ENCODE assay signal across 11 cellular contexts in genomic region chr9:123562844-123563346, GRCh38.
A peak's percentile ranks its signal among the peaks of the same experiment; 100 is the strongest.
DNase-seq lines count a peak whose midpoint lies in the region; ATAC-seq and TF ChIP-seq lines count a peak whose summit lies in the region.
"Had no signal": no experiment of that assay in that cellular context is flagged by ENCODE, and none has a peak within 500 bp of the region (broad histone marks: within the 10 kb centered on the region; RNA-seq: fewer than 3 reads in every experiment).

No MANE protein-coding gene starts in this region.

- H3K36me3 ChIP-seq in DND-41 (ENCODE audit: insufficient read depth, low read length), result no peaks in the 10 kb centered on the region
- H3K36me3 ChIP-seq: uterus had no signal

- peaks cover 21% of the 10 kb centered on the region for H3K36me3 Mint-ChIP-seq in HFFc6 (ENCODE audit: low read depth)
- H3K36me3 Mint-ChIP-seq in activated CD8-positive, alpha-beta T cell treated with anti-CD3 and anti-CD28 coated beads for 36 hours (ENCODE audit: low read depth), result peaks cover 13% of the 10 kb centered on the region
- H3K36me3 Mint-ChIP-seq in memory B cell, result peaks cover 21% of the 10 kb centered on the region

- no peak overlapping the region for H3K27ac ChIP-seq in DND-41 (ENCODE audit: low read length)
- H3K27ac ChIP-seq in coronary artery, result no peak overlapping the region
- H3K27ac ChIP-seq: uterus had no signal

- no peaks in the 10 kb centered on the region for H3K9me3 Mint-ChIP-seq in HFFc6
- H3K9me3 Mint-ChIP-seq in activated CD8-positive, alpha-beta T cell treated with anti-CD3 and anti-CD28 coated beads for 36 hours, result no peaks in the 10 kb centered on the region
- H3K9me3 Mint-ChIP-seq in memory B cell, result no peaks in the 10 kb centered on the region
- H3K9me3 Mint-ChIP-seq: activated naive CD4-positive, alpha-beta T cell treated with anti-CD3 and anti-CD28 coated beads, Interleukin-2, amount 50 U/mL, for 24 hours had no signal

- TF ChIP-seq POLR2A in GM18505 (IDR thresholded peaks at IDR 0.05; ENCODE audit: borderline replicate concordance, extremely low read depth, insufficient read depth, insufficient read length), result no peak

- peaks cover 3% of the 10 kb centered on the region; the same call in 1 of the 2 replicates for H3K27me3 Mint-ChIP-seq in HFFc6 (ENCODE audit: insufficient read depth)
- H3K27me3 Mint-ChIP-seq in activated CD8-positive, alpha-beta T cell treated with anti-CD3 and anti-CD28 coated beads for 36 hours, result no peaks in the 10 kb centered on the region
- no peaks in the 10 kb centered on the region for H3K27me3 Mint-ChIP-seq in memory B cell
- H3K27me3 Mint-ChIP-seq: activated naive CD4-positive, alpha-beta T cell treated with anti-CD3 and anti-CD28 coated beads, Interleukin-2, amount 50 U/mL, for 24 hours had no signal

- H3K9me3 ChIP-seq in DND-41 (ENCODE audit: insufficient read depth, low read length, severe bottlenecking), result no peaks in the 10 kb centered on the region
- H3K9me3 ChIP-seq: uterus had no signal

- H3K4me1 ChIP-seq in DND-41 (ENCODE audit: insufficient read depth, low read length), result no peaks in the 10 kb centered on the region
- H3K4me1 ChIP-seq: uterus had no signal

- intact Hi-C loops in activated CD8-positive, alpha-beta T cell treated with anti-CD3 and anti-CD28 coated beads for 36 hours (cut with micrococcal nuclease), result no loop called here

- H3K4me3 ChIP-seq in DND-41 (ENCODE audit: low read depth in 1 of 2, low read length in 2 of 2) (no peak overlapping the region), coronary artery (no peak overlapping the region)
- H3K4me3 ChIP-seq: uterus had no signal

- POLR2A ChIA-PET in activated CD8-positive, alpha-beta T cell treated with anti-CD3 and anti-CD28 coated beads for 36 hours (lab: Charles Lee), result no interaction called here

- TF ChIP-seq CTCF in DND-41 (IDR thresholded peaks at IDR 0.05; ENCODE audit: borderline replicate concordance, extremely low read depth, low read length, poor library complexity, severe bottlenecking) (no peak), HFFc6 (IDR thresholded peaks at IDR 0.05) (no peak), coronary artery (IDR thresholded peaks at IDR 0.05) (no peak)
- TF ChIP-seq CTCF in activated CD8-positive, alpha-beta T cell treated with anti-CD3 and anti-CD28 coated beads for 36 hours (IDR thresholded peaks at IDR 0.05), result no peak

- DNase-seq in DND-41 (no peak), HFFc6 (peak; percentile 92), memory B cell (ENCODE audit: low spot score in 2 of 2) (no peak), NCI-H2171 (lab: John Stamatoyannopoulos, UW) (no peak), coronary artery (ENCODE audit: low spot score) (no peak), NCI-H69 (lab: John Stamatoyannopoulos, UW) (no peak)
- peak; percentile 33 for DNase-seq in activated CD8-positive, alpha-beta T cell treated with anti-CD3 and anti-CD28 coated beads for 36 hours
- DNase-seq: NCI-H1092 treated with DMSO at 0.1 percent for 48 hours had no signal

- no peaks in the 10 kb centered on the region for H3K27me3 ChIP-seq in DND-41 (ENCODE audit: insufficient read depth, low read length, poor library complexity)
- H3K27me3 ChIP-seq: uterus had no signal

- no peaks in the 10 kb centered on the region for H3K79me2 ChIP-seq in DND-41 (ENCODE audit: insufficient read depth, low read length)

- no peak overlapping the region for H2AFZ ChIP-seq in DND-41 (ENCODE audit: low read depth, low read length)

- CTCF ChIA-PET in activated CD8-positive, alpha-beta T cell treated with anti-CD3 and anti-CD28 coated beads for 36 hours (lab: Charles Lee), result interaction anchor here (1.0 to 1.3 kb wide), 2 partner anchors 14 to 19 kb away, joined by 3 to 5 read pairs; no protein-coding TSS in a partner anchor

- H3K4me1 Mint-ChIP-seq in HFFc6 (ENCODE audit: low read depth) (peaks cover 22% of the 10 kb centered on the region), memory B cell (peaks cover 10% of the 10 kb centered on the region)
- H3K4me1 Mint-ChIP-seq in activated CD8-positive, alpha-beta T cell treated with anti-CD3 and anti-CD28 coated beads for 36 hours (ENCODE audit: low read depth), result peaks cover 17% of the 10 kb centered on the region

- no peak overlapping the region for H3K4me2 ChIP-seq in DND-41 (ENCODE audit: insufficient read depth, low read length)

- 0 out of 2 replicates have a peak overlapping the region, but pooled peaks have one; percentile 1 for H3K4me3 Mint-ChIP-seq in HFFc6
- no peak overlapping the region for H3K4me3 Mint-ChIP-seq in activated CD8-positive, alpha-beta T cell treated with anti-CD3 and anti-CD28 coated beads for 36 hours
- H3K4me3 Mint-ChIP-seq in memory B cell, result no peak overlapping the region
- H3K4me3 Mint-ChIP-seq: activated naive CD4-positive, alpha-beta T cell treated with anti-CD3 and anti-CD28 coated beads, Interleukin-2, amount 50 U/mL, for 24 hours had no signal

- peak overlapping the region; percentile 73 for H3K27ac Mint-ChIP-seq in HFFc6
- no peak overlapping the region for H3K27ac Mint-ChIP-seq in activated CD8-positive, alpha-beta T cell treated with anti-CD3 and anti-CD28 coated beads for 36 hours
- peak overlapping the region; percentile 15 for H3K27ac Mint-ChIP-seq in memory B cell
- H3K27ac Mint-ChIP-seq: activated naive CD4-positive, alpha-beta T cell treated with anti-CD3 and anti-CD28 coated beads, Interleukin-2, amount 50 U/mL, for 24 hours had no signal

- ATAC-seq in DND-41 (ENCODE audit: insufficient read depth, low read depth), result peak; percentile 54; the same call in 2 of the 3 replicates
- peak; percentile 81 for ATAC-seq in activated CD8-positive, alpha-beta T cell treated with anti-CD3 and anti-CD28 coated beads for 36 hours
- no peak for ATAC-seq in memory B cell (ENCODE audit: low read depth)
- no peak for ATAC-seq in GM18505 (IDR thresholded peaks at IDR 0.05; ENCODE audit: unreplicated experiment)

- no peaks in the 10 kb centered on the region for H4K20me1 ChIP-seq in DND-41 (ENCODE audit: insufficient read depth, low read length)

- H3K9ac ChIP-seq in DND-41 (ENCODE audit: low read depth, low read length), result no peak overlapping the region

Comparison
In these comparisons a context has a peak if more than half of its experiments do, and no peak if none do; other contexts are left out.
1. ATAC-seq: peak in DND-41 (single experiment) and activated CD8-positive, alpha-beta T cell treated with anti-CD3 and anti-CD28 coated beads for 36 hours (single experiment); none in memory B cell (single experiment) and GM18505 (single experiment).
2. DNase-seq: peak in HFFc6 (single experiment) and activated CD8-positive, alpha-beta T cell treated with anti-CD3 and anti-CD28 coated beads for 36 hours (single experiment); none in DND-41 (single experiment), memory B cell (0 of 2), NCI-H2171 (single experiment), coronary artery (single experiment) and NCI-H69 (single experiment).